8 cellular contexts compared by ENCODE assay signal in the genomic region with DNA sequence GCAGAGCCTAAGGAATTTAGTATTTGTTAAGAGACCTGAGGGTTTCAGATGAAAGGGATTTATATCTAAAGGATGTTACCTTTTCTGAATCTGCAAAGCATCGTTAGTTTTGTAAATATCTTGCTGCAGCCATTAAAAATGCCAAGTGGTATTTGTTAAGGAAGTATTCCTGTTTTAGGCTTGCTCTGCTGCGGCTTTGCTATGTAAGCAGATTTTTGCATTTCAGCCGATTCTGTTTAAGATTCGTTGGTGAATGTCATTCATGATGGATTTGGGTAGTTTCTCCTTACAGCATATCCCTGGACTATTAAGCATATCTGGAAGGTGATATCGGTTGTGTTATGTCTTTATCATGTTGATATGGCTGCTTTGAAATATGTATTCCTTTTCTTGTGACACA. TPM values are rescaled to one million over a fixed set of nuclear protein-coding genes. Genes with fewer than 3 reads are reported as not detected.
A peak's percentile ranks its signal among the peaks of the same experiment; 100 is the strongest.
DNase-seq lines count a peak whose midpoint lies in the region; ATAC-seq, FAIRE-seq and TF ChIP-seq lines count a peak whose summit lies in the region.

No MANE protein-coding gene starts in this region.

- no peak for FAIRE-seq in H54 (lab: Jason Lieb, UNC)

- peaks cover 7 to 9% of the 10 kb centered on the region in 2 donors for H3K4me1 ChIP-seq in breast epithelium

- H3K36me3 Mint-ChIP-seq in stimulated activated naive CD8-positive, alpha-beta T cell treated with anti-CD3 and anti-CD28 coated beads, Interleukin-15, Interleukin-2, amounts not matched to agents 100 ng/mL and 50 ng/mL, for 24 hours (ENCODE audit: low read depth): peaks cover 13% of the 10 kb centered on the region
- H3K36me3 Mint-ChIP-seq in mesothelial cell of epicardium: no peaks in the 10 kb centered on the region

- TF ChIP-seq POLR2A in breast epithelium (IDR thresholded peaks at IDR 0.05) (no peak), H54 (IDR thresholded peaks at IDR 0.05; ENCODE audit: low read depth, low read length) (no peak)

- H3K9me3 Mint-ChIP-seq in stimulated activated naive CD8-positive, alpha-beta T cell treated with anti-CD3 and anti-CD28 coated beads, Interleukin-15, Interleukin-2, amounts not matched to agents 100 ng/mL and 50 ng/mL, for 24 hours: no peaks in the 10 kb centered on the region
- no peaks in the 10 kb centered on the region for H3K9me3 Mint-ChIP-seq in mesothelial cell of epicardium

- no peaks in the 10 kb centered on the region for H3K36me3 ChIP-seq in breast epithelium

- H3K4me3 Mint-ChIP-seq in stimulated activated naive CD8-positive, alpha-beta T cell treated with anti-CD3 and anti-CD28 coated beads, Interleukin-15, Interleukin-2, amounts not matched to agents 100 ng/mL and 50 ng/mL, for 24 hours: peak overlapping the region; percentile 97
- H3K4me3 Mint-ChIP-seq in mesothelial cell of epicardium: peak overlapping the region; percentile 93

- H3K27ac ChIP-seq in breast epithelium: peak overlapping the region; percentile 94 to 95

- TF ChIP-seq CTCF in breast epithelium (IDR thresholded peaks at IDR 0.05) (no peak), mesothelial cell of epicardium (IDR thresholded peaks at IDR 0.05; ENCODE audit: unreplicated experiment) (no peak)

- H3K9me3 ChIP-seq in breast epithelium: no peaks in the 10 kb centered on the region

- no peak for DNase-seq in stimulated activated naive CD8-positive, alpha-beta T cell treated with anti-CD3 and anti-CD28 coated beads, Interleukin-15, Interleukin-2, amounts not matched to agents 100 U/mL and 50 U/mL, for 24 hours
- DNase-seq in breast epithelium (ENCODE audit: low spot score in 2 of 2) (no peak), mesothelial cell of epicardium (ENCODE audit: low spot score in 2 of 2, unreplicated experiment in 2 of 2) (no peak), H54 (ENCODE audit: insufficient read length, low spot score) (no peak), SW480 (ENCODE audit: low spot score) (no peak), NCI-H1048 (lab: John Stamatoyannopoulos, UW) (no peak), NCI-H82 (lab: John Stamatoyannopoulos, UW) (no peak)

- peak overlapping the region; percentile 95 for H3K27ac Mint-ChIP-seq in stimulated activated naive CD8-positive, alpha-beta T cell treated with anti-CD3 and anti-CD28 coated beads, Interleukin-15, Interleukin-2, amounts not matched to agents 100 ng/mL and 50 ng/mL, for 24 hours
- H3K27ac Mint-ChIP-seq in mesothelial cell of epicardium: peak overlapping the region; percentile 98

- H3K4me3 ChIP-seq in breast epithelium: peak overlapping the region; percentile 76 to 83 (median 83)

- peaks cover 46% of the 10 kb centered on the region for H3K4me1 Mint-ChIP-seq in stimulated activated naive CD8-positive, alpha-beta T cell treated with anti-CD3 and anti-CD28 coated beads, Interleukin-15, Interleukin-2, amounts not matched to agents 100 ng/mL and 50 ng/mL, for 24 hours (ENCODE audit: low read depth)
- peaks cover 18% of the 10 kb centered on the region for H3K4me1 Mint-ChIP-seq in mesothelial cell of epicardium

- intact Hi-C loops in breast epithelium (cut with DNase I; ENCODE audit: low total_unique reads): no loop called here

- no peak for ATAC-seq in stimulated activated naive CD8-positive, alpha-beta T cell treated with anti-CD3 and anti-CD28 coated beads, Interleukin-15, Interleukin-2, amounts not matched to agents 100 U/mL and 50 U/mL, for 24 hours

- no peaks in the 10 kb centered on the region for H3K27me3 ChIP-seq in breast epithelium

- H3K27me3 Mint-ChIP-seq in stimulated activated naive CD8-positive, alpha-beta T cell treated with anti-CD3 and anti-CD28 coated beads, Interleukin-15, Interleukin-2, amounts not matched to agents 100 ng/mL and 50 ng/mL, for 24 hours: no peaks in the 10 kb centered on the region
- H3K27me3 Mint-ChIP-seq in mesothelial cell of epicardium (ENCODE audit: low read depth): no peaks in the 10 kb centered on the region

RNA-seq across cellular contexts. Expression of a gene that starts 1.0 kb away (rescaled TPM):
- total RNA-seq in breast epithelium (10 to 100 TPM; 40.6 to 84.7 (median 47.2) TPM), mesothelial cell of epicardium (55.9 to 61.6 TPM (median 56.1 TPM) in 3 replicates)
